ENCODE assay signal across 1 cellular context in the genomic region with DNA sequence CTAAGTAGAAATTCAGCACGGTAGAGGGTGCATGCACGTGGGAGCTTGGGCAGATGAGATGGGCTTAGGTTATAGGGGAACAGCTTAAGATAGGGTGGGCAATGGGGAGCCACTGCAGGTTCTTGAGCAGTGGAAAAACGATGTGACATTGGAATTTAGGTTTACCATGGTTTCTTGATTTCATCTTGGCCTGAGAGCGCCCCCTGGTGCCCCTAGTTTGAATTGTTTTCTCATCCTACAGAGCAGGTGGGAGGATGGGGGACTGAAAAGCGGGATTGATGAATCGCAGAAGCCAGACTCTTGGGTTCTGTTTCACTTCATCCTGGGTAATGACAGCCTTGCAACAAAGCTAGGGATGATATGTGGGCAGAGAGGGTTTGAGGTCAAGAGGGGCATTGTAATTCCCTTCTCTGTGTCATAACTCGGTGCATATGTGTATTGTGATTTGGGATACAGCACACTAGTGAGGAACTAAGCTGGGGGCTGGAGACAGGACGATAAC.
TF ChIP-seq lines count a peak whose summit lies in the region.

No MANE protein-coding gene starts in this region.

TF ChIP-seq in GM12878, 131 proteins besides CTCF, POLR2A, EP300 and RAD21:
- TF ChIP-seq IKZF1 (conservative IDR thresholded peaks at IDR 0.05) (no peak; the same call in 1 of the 2 replicates), ZNF217 (IDR thresholded peaks at IDR 0.05) (peak; percentile 80; the same call in 1 of the 2 replicates), EED (IDR thresholded peaks at IDR 0.05; ENCODE audit: low read depth) (peak; percentile 40; the same call in 1 of the 2 replicates), FOXM1 (IDR thresholded peaks at IDR 0.05; ENCODE audit: low read depth, low read length) (0 out of 2 replicates have a peak, but pooled peaks have one; percentile 19), RELA (IDR thresholded peaks at IDR 0.05; ENCODE audit: borderline replicate concordance, partially characterized antibody) (peak; percentile 10), RUNX3 (IDR thresholded peaks at IDR 0.05; ENCODE audit: low read length) (peak; percentile 32; the same call in 1 of the 2 replicates), SMC3 (IDR thresholded peaks at IDR 0.05; ENCODE audit: borderline replicate concordance, low read length) (peak; percentile 66), EGR1 (IDR thresholded peaks at IDR 0.05; ENCODE audit: borderline replicate concordance in 1 of 2, low read depth in 2 of 2, low read length in 2 of 2) (0 out of 3 replicates have a peak, but pooled peaks of 1 of the 2 experiments have one; percentile 0), RB1 (IDR thresholded peaks at IDR 0.05; ENCODE audit: borderline replicate concordance) (peak; percentile 31; the same call in 1 of the 2 replicates), POU2F2 (IDR thresholded peaks at IDR 0.05; ENCODE audit: borderline replicate concordance, low read depth, low read length) (0 out of 3 replicates have a peak, but pooled peaks have one; percentile 29), MYB (IDR thresholded peaks at IDR 0.05; ENCODE audit: borderline replicate concordance, low read depth, low read length) (no peak), NBN (IDR thresholded peaks at IDR 0.05) (0 out of 2 replicates have a peak, but pooled peaks have one; percentile 43), SMARCA5 (IDR thresholded peaks at IDR 0.05) (peak; percentile 99), RCOR1 (conservative IDR thresholded peaks at IDR 0.05; ENCODE audit: low read depth, low read length) (0 out of 2 replicates have a peak, but pooled peaks have one; percentile 63), YY1 (IDR thresholded peaks at IDR 0.05; ENCODE audit: low read depth, low read length) (peak; percentile 63)
- TF ChIP-seq, protein P1, sequence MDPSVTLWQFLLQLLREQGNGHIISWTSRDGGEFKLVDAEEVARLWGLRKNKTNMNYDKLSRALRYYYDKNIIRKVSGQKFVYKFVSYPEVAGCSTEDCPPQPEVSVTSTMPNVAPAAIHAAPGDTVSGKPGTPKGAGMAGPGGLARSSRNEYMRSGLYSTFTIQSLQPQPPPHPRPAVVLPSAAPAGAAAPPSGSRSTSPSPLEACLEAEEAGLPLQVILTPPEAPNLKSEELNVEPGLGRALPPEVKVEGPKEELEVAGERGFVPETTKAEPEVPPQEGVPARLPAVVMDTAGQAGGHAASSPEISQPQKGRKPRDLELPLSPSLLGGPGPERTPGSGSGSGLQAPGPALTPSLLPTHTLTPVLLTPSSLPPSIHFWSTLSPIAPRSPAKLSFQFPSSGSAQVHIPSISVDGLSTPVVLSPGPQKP (IDR thresholded peaks at IDR 0.05; ENCODE audit: low read depth, low read length), result no peak
- TF ChIP-seq, protein P2, sequence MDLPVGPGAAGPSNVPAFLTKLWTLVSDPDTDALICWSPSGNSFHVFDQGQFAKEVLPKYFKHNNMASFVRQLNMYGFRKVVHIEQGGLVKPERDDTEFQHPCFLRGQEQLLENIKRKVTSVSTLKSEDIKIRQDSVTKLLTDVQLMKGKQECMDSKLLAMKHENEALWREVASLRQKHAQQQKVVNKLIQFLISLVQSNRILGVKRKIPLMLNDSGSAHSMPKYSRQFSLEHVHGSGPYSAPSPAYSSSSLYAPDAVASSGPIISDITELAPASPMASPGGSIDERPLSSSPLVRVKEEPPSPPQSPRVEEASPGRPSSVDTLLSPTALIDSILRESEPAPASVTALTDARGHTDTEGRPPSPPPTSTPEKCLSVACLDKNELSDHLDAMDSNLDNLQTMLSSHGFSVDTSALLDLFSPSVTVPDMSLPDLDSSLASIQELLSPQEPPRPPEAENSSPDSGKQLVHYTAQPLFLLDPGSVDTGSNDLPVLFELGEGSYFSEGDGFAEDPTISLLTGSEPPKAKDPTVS (IDR thresholded peaks at IDR 0.05; ENCODE audit: low read depth, low read length), result no peak
- TF ChIP-seq, protein P3, sequence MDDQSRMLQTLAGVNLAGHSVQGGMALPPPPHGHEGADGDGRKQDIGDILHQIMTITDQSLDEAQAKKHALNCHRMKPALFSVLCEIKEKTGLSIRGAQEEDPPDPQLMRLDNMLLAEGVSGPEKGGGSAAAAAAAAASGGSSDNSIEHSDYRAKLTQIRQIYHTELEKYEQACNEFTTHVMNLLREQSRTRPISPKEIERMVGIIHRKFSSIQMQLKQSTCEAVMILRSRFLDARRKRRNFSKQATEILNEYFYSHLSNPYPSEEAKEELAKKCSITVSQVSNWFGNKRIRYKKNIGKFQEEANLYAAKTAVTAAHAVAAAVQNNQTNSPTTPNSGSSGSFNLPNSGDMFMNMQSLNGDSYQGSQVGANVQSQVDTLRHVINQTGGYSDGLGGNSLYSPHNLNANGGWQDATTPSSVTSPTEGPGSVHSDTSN (IDR thresholded peaks at IDR 0.05; ENCODE audit: insufficient replicate concordance, low read depth, low read length), result peak; percentile 7
